In the genomic region with DNA sequence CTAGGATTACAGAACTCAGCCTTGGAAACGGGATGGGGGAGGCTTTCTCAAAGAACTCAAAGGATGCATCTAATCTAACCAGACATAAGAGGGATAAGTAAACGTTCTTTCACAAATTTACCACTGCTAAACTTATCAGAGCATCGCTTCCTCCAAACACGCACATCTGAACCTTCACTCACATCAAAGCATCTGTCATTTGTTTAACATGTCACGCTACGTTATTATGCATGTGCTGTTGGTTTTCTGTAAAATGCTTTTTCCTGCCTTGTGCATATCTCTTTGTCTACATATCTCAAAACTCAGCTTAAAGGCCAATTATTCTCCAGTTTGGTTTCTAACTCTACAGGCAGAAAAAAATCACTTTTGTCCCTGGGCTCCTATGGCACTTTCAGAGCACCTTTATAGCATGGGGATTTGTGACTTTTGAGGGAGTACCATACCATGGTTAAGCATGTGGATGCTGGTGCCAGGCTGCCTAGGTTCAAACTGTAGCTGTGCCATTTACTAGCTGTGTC, we compare ENCODE assay signal across 22 cellular contexts.
DNase-seq lines count a peak whose midpoint lies in the region; ATAC-seq and TF ChIP-seq lines count a peak whose summit lies in the region.
"Had no signal": no experiment of that assay in that cellular context is flagged by ENCODE, and none has a peak within 500 bp of the region (broad histone marks: within the 10 kb centered on the region; RNA-seq: fewer than 3 reads in every experiment).

No MANE protein-coding gene starts in this region.

- TF ChIP-seq CTCF in GM23338 (conservative IDR thresholded peaks at IDR 0.05; ENCODE audit: low read depth in 2 of 2) (no peak), CD14-positive monocyte (IDR thresholded peaks at IDR 0.05) (no peak)

- peaks cover 7% of the 10 kb centered on the region; the same call in 1 of the 2 replicates for H3K4me1 ChIP-seq in BLaER1
- H3K4me1 ChIP-seq in GM23338 (ENCODE audit: insufficient read depth): no peaks in the 10 kb centered on the region; the same call in 1 of the 2 replicates

- H3F3A ChIP-seq in GM23338 (replicated peaks; ENCODE audit: low read depth): no peaks in the 10 kb centered on the region

- H3K9me3 Mint-ChIP-seq in GM23338 (no peaks in the 10 kb centered on the region), CD14-positive monocyte (peaks cover 0 to 3% (median 1%) of the 10 kb centered on the region in 7 donors)

- intact Hi-C loops in cardiac septum (cut with DNase I) (no loop called here), CD14-positive monocyte (cut with micrococcal nuclease) (no loop called here)

- no peak overlapping the region for H3K4me3 Mint-ChIP-seq in GM23338
- H3K4me3 Mint-ChIP-seq in CD14-positive monocyte: no peak overlapping the region
- H3K4me3 Mint-ChIP-seq: CD4-positive, CD25-positive, alpha-beta regulatory T cell; CD8-positive, alpha-beta memory T cell; HFFc6; IgD-negative memory B cell had no signal

- H3K4me3 ChIP-seq in BLaER1 (no peak overlapping the region), GM23338 (no peak overlapping the region)
- H3K4me3 ChIP-seq: BLaER1 treated with 17β-estradiol and CSF1 and Interleukin-3, amounts not matched to agents 10 nM and 100 nM had no signal

- no peak overlapping the region for H3K27ac ChIP-seq in BLaER1
- H3K27ac ChIP-seq in GM23338 (ENCODE audit: low read depth): no peak overlapping the region
- H3K27ac ChIP-seq: BLaER1 treated with 17β-estradiol and CSF1 and Interleukin-3, amounts not matched to agents 10 nM and 100 nM had no signal

- H3K9ac ChIP-seq in BLaER1: no peak overlapping the region
- H3K9ac ChIP-seq: BLaER1 treated with 17β-estradiol and CSF1 and Interleukin-3, amounts not matched to agents 10 nM and 100 nM had no signal

- no peak for ATAC-seq in GM23338
- ATAC-seq: HCT116, HepG2 had no signal

- H3K4me2 ChIP-seq in BLaER1: peak overlapping the region; percentile 4; the same call in 1 of the 2 replicates
- H3K4me2 ChIP-seq in GM23338: no peak overlapping the region

- H3K36me3 ChIP-seq in BLaER1 (no peaks in the 10 kb centered on the region), GM23338 (ENCODE audit: insufficient read depth) (no peaks in the 10 kb centered on the region)
- H3K36me3 ChIP-seq: BLaER1 treated with 17β-estradiol and CSF1 and Interleukin-3, amounts not matched to agents 10 nM and 100 nM had no signal

- peaks cover 2% of the 10 kb centered on the region; the same call in 2 of the 3 replicates for H3K4me1 Mint-ChIP-seq in GM23338
- H3K4me1 Mint-ChIP-seq in CD14-positive monocyte: no peaks in the 10 kb centered on the region
- H3K4me1 Mint-ChIP-seq: CD4-positive, CD25-positive, alpha-beta regulatory T cell; CD8-positive, alpha-beta memory T cell; IgD-negative memory B cell had no signal

- H2AFZ ChIP-seq in GM23338: peak overlapping the region; percentile 34; the same call in 1 of the 2 replicates

- H3K9me3 ChIP-seq in BLaER1: no peaks in the 10 kb centered on the region
- H3K9me3 ChIP-seq: BLaER1 treated with 17β-estradiol and CSF1 and Interleukin-3, amounts not matched to agents 10 nM and 100 nM had no signal

- no peaks in the 10 kb centered on the region for H3K27me3 ChIP-seq in BLaER1
- no peaks in the 10 kb centered on the region for H3K27me3 ChIP-seq in GM23338 (ENCODE audit: insufficient read depth)
- H3K27me3 ChIP-seq: BLaER1 treated with 17β-estradiol and CSF1 and Interleukin-3, amounts not matched to agents 10 nM and 100 nM had no signal

- H3K36me3 Mint-ChIP-seq in GM23338 (ENCODE audit: low read depth) (no peaks in the 10 kb centered on the region), CD14-positive monocyte (no peaks in the 10 kb centered on the region)
- H3K36me3 Mint-ChIP-seq: CD4-positive, CD25-positive, alpha-beta regulatory T cell; CD8-positive, alpha-beta memory T cell; IgD-negative memory B cell had no signal

- H3K27me3 Mint-ChIP-seq in GM23338 (ENCODE audit: insufficient read depth, low read depth, poor library complexity): no peaks in the 10 kb centered on the region
- peaks cover 0 to 2% (median 0%) of the 10 kb centered on the region in 3 donors for H3K27me3 Mint-ChIP-seq in CD14-positive monocyte (ENCODE audit: low read depth in 3 of 3)
- H3K27me3 Mint-ChIP-seq: CD4-positive, CD25-positive, alpha-beta regulatory T cell; CD8-positive, alpha-beta memory T cell; IgD-negative memory B cell had no signal

- H3K9me2 ChIP-seq in GM23338 (ENCODE audit: insufficient read depth): no peaks in the 10 kb centered on the region; the same call in 1 of the 2 replicates

- DNase-seq in NCI-H1092 treated with DMSO at 0.1 percent for 48 hours (lab: John Stamatoyannopoulos, UW) (peak; percentile 11), NCI-H1092 (lab: John Stamatoyannopoulos, UW) (no peak), GM23338 (ENCODE audit: low spot score) (no peak), amniotic epithelial cell (ENCODE audit: low read depth) (peak; percentile 82), cardiac septum (ENCODE audit: low spot score) (no peak), retina (no peak), CD14-positive monocyte (ENCODE audit: low spot score) (no peak)
- DNase-seq: 8988T; CD4-positive, CD25-positive, alpha-beta regulatory T cell; CD8-positive, alpha-beta memory T cell; DMS 273 treated with DMSO at 0.1 percent for 48 hours; DND-41; EL; GOT3; H7; HFFc6; KBM-7 had no signal

- H3K27ac Mint-ChIP-seq in GM23338 (no peak overlapping the region), CD14-positive monocyte (no peak overlapping the region)
- H3K27ac Mint-ChIP-seq: CD4-positive, CD25-positive, alpha-beta regulatory T cell; CD8-positive, alpha-beta memory T cell; HFFc6; IgD-negative memory B cell had no signal

- H4K20me1 ChIP-seq in BLaER1: no peaks in the 10 kb centered on the region
- H4K20me1 ChIP-seq in GM23338 (replicated peaks; ENCODE audit: insufficient read depth): no peaks in the 10 kb centered on the region
- H4K20me1 ChIP-seq: BLaER1 treated with 17β-estradiol and CSF1 and Interleukin-3, amounts not matched to agents 10 nM and 100 nM had no signal

- no peaks in the 10 kb centered on the region for H3K79me2 ChIP-seq in GM23338 (replicated peaks; ENCODE audit: insufficient read depth)

TF ChIP-seq in GM23338, 12 proteins besides CTCF, POLR2A, EP300 and RAD21 (continues in another document):
- no peak for TF ChIP-seq CREB1 (CRISPR knock-in tag; IDR thresholded peaks at IDR 0.05; ENCODE audit: low read depth)
- TF ChIP-seq, protein P1, sequence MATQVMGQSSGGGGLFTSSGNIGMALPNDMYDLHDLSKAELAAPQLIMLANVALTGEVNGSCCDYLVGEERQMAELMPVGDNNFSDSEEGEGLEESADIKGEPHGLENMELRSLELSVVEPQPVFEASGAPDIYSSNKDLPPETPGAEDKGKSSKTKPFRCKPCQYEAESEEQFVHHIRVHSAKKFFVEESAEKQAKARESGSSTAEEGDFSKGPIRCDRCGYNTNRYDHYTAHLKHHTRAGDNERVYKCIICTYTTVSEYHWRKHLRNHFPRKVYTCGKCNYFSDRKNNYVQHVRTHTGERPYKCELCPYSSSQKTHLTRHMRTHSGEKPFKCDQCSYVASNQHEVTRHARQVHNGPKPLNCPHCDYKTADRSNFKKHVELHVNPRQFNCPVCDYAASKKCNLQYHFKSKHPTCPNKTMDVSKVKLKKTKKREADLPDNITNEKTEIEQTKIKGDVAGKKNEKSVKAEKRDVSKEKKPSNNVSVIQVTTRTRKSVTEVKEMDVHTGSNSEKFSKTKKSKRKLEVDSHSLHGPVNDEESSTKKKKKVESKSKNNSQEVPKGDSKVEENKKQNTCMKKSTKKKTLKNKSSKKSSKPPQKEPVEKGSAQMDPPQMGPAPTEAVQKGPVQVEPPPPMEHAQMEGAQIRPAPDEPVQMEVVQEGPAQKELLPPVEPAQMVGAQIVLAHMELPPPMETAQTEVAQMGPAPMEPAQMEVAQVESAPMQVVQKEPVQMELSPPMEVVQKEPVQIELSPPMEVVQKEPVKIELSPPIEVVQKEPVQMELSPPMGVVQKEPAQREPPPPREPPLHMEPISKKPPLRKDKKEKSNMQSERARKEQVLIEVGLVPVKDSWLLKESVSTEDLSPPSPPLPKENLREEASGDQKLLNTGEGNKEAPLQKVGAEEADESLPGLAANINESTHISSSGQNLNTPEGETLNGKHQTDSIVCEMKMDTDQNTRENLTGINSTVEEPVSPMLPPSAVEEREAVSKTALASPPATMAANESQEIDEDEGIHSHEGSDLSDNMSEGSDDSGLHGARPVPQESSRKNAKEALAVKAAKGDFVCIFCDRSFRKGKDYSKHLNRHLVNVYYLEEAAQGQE (IDR thresholded peaks at IDR 0.05; ENCODE audit: unreplicated experiment): no peak
- TF ChIP-seq EZH2 (IDR thresholded peaks at IDR 0.05; ENCODE audit: low read depth, unreplicated experiment): no peak
- TF ChIP-seq, protein P2, sequence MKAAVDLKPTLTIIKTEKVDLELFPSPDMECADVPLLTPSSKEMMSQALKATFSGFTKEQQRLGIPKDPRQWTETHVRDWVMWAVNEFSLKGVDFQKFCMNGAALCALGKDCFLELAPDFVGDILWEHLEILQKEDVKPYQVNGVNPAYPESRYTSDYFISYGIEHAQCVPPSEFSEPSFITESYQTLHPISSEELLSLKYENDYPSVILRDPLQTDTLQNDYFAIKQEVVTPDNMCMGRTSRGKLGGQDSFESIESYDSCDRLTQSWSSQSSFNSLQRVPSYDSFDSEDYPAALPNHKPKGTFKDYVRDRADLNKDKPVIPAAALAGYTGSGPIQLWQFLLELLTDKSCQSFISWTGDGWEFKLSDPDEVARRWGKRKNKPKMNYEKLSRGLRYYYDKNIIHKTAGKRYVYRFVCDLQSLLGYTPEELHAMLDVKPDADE (IDR thresholded peaks at IDR 0.05): no peak
- no peak for TF ChIP-seq POLR2AphosphoS5 (IDR thresholded peaks at IDR 0.05; ENCODE audit: low read depth)
- no peak for TF ChIP-seq EZH2phosphoT487 (IDR thresholded peaks at IDR 0.05; ENCODE audit: unreplicated experiment)
- no peak for TF ChIP-seq STAT1 (IDR thresholded peaks at IDR 0.05; ENCODE audit: unreplicated experiment)
- no peak for TF ChIP-seq ZNF331 (CRISPR knock-in tag; IDR thresholded peaks at IDR 0.05; ENCODE audit: low read depth)
- TF ChIP-seq NANOG (IDR thresholded peaks at IDR 0.05; ENCODE audit: borderline replicate concordance): no peak

Comparison
In these comparisons a context has a peak if more than half of its experiments do, and no peak if none do; other contexts are left out.
1. DNase-seq: peak in NCI-H1092 treated with DMSO at 0.1 percent for 48 hours (single experiment) and amniotic epithelial cell (single experiment); none in NCI-H1092 (single experiment), GM23338 (single experiment), cardiac septum (single experiment), retina (single experiment) and CD14-positive monocyte (single experiment).